Comparison of ENCODE assay signal across 21 cellular contexts in the genomic region with DNA sequence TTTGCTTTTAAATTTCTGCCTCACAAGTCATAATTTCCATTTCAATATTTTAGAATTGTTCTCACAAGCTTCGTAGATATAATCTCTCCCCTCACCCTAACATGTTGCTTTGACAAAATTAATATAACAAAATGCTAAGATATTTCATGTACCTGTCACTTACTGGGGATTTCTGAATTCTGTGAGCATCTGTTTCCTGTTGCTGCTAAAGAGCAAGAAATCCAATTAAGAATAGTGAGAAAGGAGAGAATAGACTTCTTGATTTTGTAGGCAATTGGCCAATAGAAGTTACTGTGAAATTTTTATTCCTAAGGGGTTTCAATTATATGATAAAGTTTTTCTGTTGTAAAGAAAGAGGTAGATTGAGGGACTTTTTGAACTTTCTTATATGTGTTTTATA.
DNase-seq lines count a peak whose midpoint lies in the region; ATAC-seq and TF ChIP-seq lines count a peak whose summit lies in the region.
"Had no signal": no experiment of that assay in that cellular context is flagged by ENCODE, and none has a peak within 500 bp of the region (broad histone marks: within the 10 kb centered on the region; RNA-seq: fewer than 3 reads in every experiment).

No MANE protein-coding gene starts in this region.

- no peaks in the 10 kb centered on the region for H3K79me2 ChIP-seq in SK-N-SH (ENCODE audit: insufficient read depth)

- H2AFZ ChIP-seq in SK-N-SH (ENCODE audit: low read depth) = 0 out of 2 replicates have a peak overlapping the region, but pooled peaks have one; percentile 0

- no peaks in the 10 kb centered on the region for H4K20me1 ChIP-seq in SK-N-SH (ENCODE audit: insufficient read depth)
- H4K20me1 ChIP-seq: BLaER1 had no signal

- ATAC-seq in SK-N-SH treated with all-trans-retinoic acid at 6 μM for 48 hours (no peak), GM21381 (IDR thresholded peaks at IDR 0.05; ENCODE audit: unreplicated experiment) (no peak)
- ATAC-seq in activated naive CD8-positive, alpha-beta T cell treated with anti-CD3 and anti-CD28 coated beads, Interleukin-2, amount 50 U/mL, for 24 hours = no peak
- ATAC-seq: A549 had no signal

- no peak for TF ChIP-seq RAD21 in SK-N-SH (IDR thresholded peaks at IDR 0.05; ENCODE audit: low read length)

- no peak for TF ChIP-seq CTCF in SK-N-SH (IDR thresholded peaks at IDR 0.05)

- H3K27me3 Mint-ChIP-seq in activated naive CD8-positive, alpha-beta T cell treated with anti-CD3 and anti-CD28 coated beads, Interleukin-2, amount 50 U/mL, for 24 hours = no peaks in the 10 kb centered on the region
- H3K27me3 Mint-ChIP-seq: CD4-positive, alpha-beta memory T cell; CD4-positive, CD25-positive, alpha-beta regulatory T cell; CD8-positive, alpha-beta memory T cell had no signal

- DNase-seq in SK-N-SH (no peak), NCI-H524 treated with DMSO at 0.1 percent for 48 hours (lab: John Stamatoyannopoulos, UW) (peak; percentile 16), NCI-H82 (lab: John Stamatoyannopoulos, UW) (peak; percentile 45), SK-N-MC (ENCODE audit: low read depth, low spot score) (peak; percentile 60), mucosa of gallbladder (ENCODE audit: low spot score) (no peak)
- no peak for DNase-seq in activated naive CD8-positive, alpha-beta T cell treated with anti-CD3 and anti-CD28 coated beads, Interleukin-2, amount 50 U/mL, for 24 hours
- DNase-seq: ACHN; BE2C; C1 segment of cervical spinal cord; CD4-positive, alpha-beta memory T cell; CD4-positive, CD25-positive, alpha-beta regulatory T cell; CD8-positive, alpha-beta memory T cell; COR-L47; DMS79 treated with DMSO at 0.1 percent for 48 hours; GF-D8 had no signal

- WGBS in SK-N-SH (ENCODE audit: low lambda C conversion rate) = 42% methylated on average over 1 of the region's 1 CpG

- no peaks in the 10 kb centered on the region for H3K27me3 ChIP-seq in SK-N-SH (ENCODE audit: insufficient read depth)
- H3K27me3 ChIP-seq: BE2C, BLaER1 had no signal

- H3K4me3 ChIP-seq in SK-N-SH (ENCODE audit: low read depth in 2 of 2, low read length in 1 of 2) (no peak overlapping the region), SK-N-MC (peak overlapping the region; percentile 44; the same call in 1 of the 2 replicates)
- H3K4me3 ChIP-seq: A549, BLaER1 had no signal

- no peak overlapping the region for H3K4me2 ChIP-seq in SK-N-SH
- H3K4me2 ChIP-seq: A549, BLaER1 had no signal

- TF ChIP-seq EP300 in SK-N-SH (IDR thresholded peaks at IDR 0.05; ENCODE audit: borderline replicate concordance in 1 of 2, low read depth in 1 of 2, low read length in 1 of 2) = no peak

- CTCF ChIA-PET in SK-N-SH (lab: Yijun Ruan, JAX) = no interaction called here

- H3K4me1 Mint-ChIP-seq in activated naive CD8-positive, alpha-beta T cell treated with anti-CD3 and anti-CD28 coated beads, Interleukin-2, amount 50 U/mL, for 24 hours = no peaks in the 10 kb centered on the region
- H3K4me1 Mint-ChIP-seq: CD14-positive monocyte; CD4-positive, alpha-beta memory T cell; CD4-positive, CD25-positive, alpha-beta regulatory T cell; CD8-positive, alpha-beta memory T cell had no signal

- no peaks in the 10 kb centered on the region for H3K4me1 ChIP-seq in SK-N-SH (ENCODE audit: control insufficient read depth in 1 of 2, insufficient read depth in 2 of 2, low read depth in 1 of 2, low read length in 1 of 2)
- H3K4me1 ChIP-seq: A549, BE2C, BLaER1 had no signal

- peaks cover 6% of the 10 kb centered on the region for H3K9me3 Mint-ChIP-seq in activated naive CD8-positive, alpha-beta T cell treated with anti-CD3 and anti-CD28 coated beads, Interleukin-2, amount 50 U/mL, for 24 hours

- H3K9me2 ChIP-seq in SK-N-SH = no peaks in the 10 kb centered on the region; the same call in 1 of the 2 replicates

- no peaks in the 10 kb centered on the region for H3F3A ChIP-seq in SK-N-SH (replicated peaks; ENCODE audit: insufficient read depth)

- H3K36me3 ChIP-seq in SK-N-SH (replicated peaks in 1 of 2; ENCODE audit: control insufficient read depth in 1 of 2, insufficient read depth in 2 of 2, low read length in 1 of 2) (no peaks in the 10 kb centered on the region), SK-N-MC (ENCODE audit: insufficient read depth, low read length) (no peaks in the 10 kb centered on the region)
- H3K36me3 ChIP-seq: BE2C, BLaER1 had no signal

- POLR2A ChIA-PET in SK-N-SH (lab: Yijun Ruan, JAX) = no interaction called here

- H3K36me3 Mint-ChIP-seq in activated naive CD8-positive, alpha-beta T cell treated with anti-CD3 and anti-CD28 coated beads, Interleukin-2, amount 50 U/mL, for 24 hours (ENCODE audit: low read depth) = no peaks in the 10 kb centered on the region
- H3K36me3 Mint-ChIP-seq: CD14-positive monocyte; CD4-positive, alpha-beta memory T cell; CD4-positive, CD25-positive, alpha-beta regulatory T cell had no signal

- H3K9me3 ChIP-seq in SK-N-SH = no peaks in the 10 kb centered on the region
- no peaks in the 10 kb centered on the region for H3K9me3 ChIP-seq in SK-N-MC (ENCODE audit: low read depth, low read length)
- H3K9me3 ChIP-seq: A549, BE2C, BLaER1 had no signal

- H3K27ac ChIP-seq in SK-N-SH (ENCODE audit: low read depth in 2 of 2, low read length in 1 of 2) = no peak overlapping the region
- peak overlapping the region; percentile 87; the same call in 1 of the 2 replicates for H3K27ac ChIP-seq in SK-N-MC
- H3K27ac ChIP-seq: 22Rv1, A549, BLaER1 had no signal

- no peak overlapping the region for H3K27ac Mint-ChIP-seq in activated naive CD8-positive, alpha-beta T cell treated with anti-CD3 and anti-CD28 coated beads, Interleukin-2, amount 50 U/mL, for 24 hours
- H3K27ac Mint-ChIP-seq: CD14-positive monocyte; CD4-positive, alpha-beta memory T cell; CD4-positive, CD25-positive, alpha-beta regulatory T cell; CD8-positive, alpha-beta memory T cell had no signal

- no peak overlapping the region for H3K4me3 Mint-ChIP-seq in activated naive CD8-positive, alpha-beta T cell treated with anti-CD3 and anti-CD28 coated beads, Interleukin-2, amount 50 U/mL, for 24 hours
- H3K4me3 Mint-ChIP-seq: CD14-positive monocyte; CD4-positive, alpha-beta memory T cell; CD4-positive, CD25-positive, alpha-beta regulatory T cell; CD8-positive, alpha-beta memory T cell had no signal

- H3K9ac ChIP-seq in SK-N-SH (no peak overlapping the region), SK-N-MC (ENCODE audit: insufficient read length) (no peak overlapping the region)
- H3K9ac ChIP-seq: BLaER1 had no signal

TF ChIP-seq in SK-N-SH, 30 proteins besides CTCF, POLR2A, EP300 and RAD21:
- no peak for TF ChIP-seq NFIC (IDR thresholded peaks at IDR 0.05; ENCODE audit: borderline replicate concordance)
- no peak for TF ChIP-seq SMC3 (IDR thresholded peaks at IDR 0.05; ENCODE audit: low read depth, low read length)
- TF ChIP-seq YY1 (IDR thresholded peaks at IDR 0.05; ENCODE audit: low read depth) = no peak
TF ChIP-seq in SK-N-SH: peak in this region for 0.

TF ChIP-seq in SK-N-SH treated with all-trans-retinoic acid at 6 μM for 48 hours, 23 proteins besides CTCF, POLR2A, EP300 and RAD21:
- no peak for TF ChIP-seq ZNF70 (CRISPR knock-in tag; IDR thresholded peaks at IDR 0.05)
- TF ChIP-seq RARB (CRISPR knock-in tag; IDR thresholded peaks at IDR 0.05) = no peak
- TF ChIP-seq ZNF8 (CRISPR knock-in tag; IDR thresholded peaks at IDR 0.05) = no peak

Comparison
In these comparisons a context has a peak if more than half of its experiments do, and no peak if none do; other contexts are left out.
1. DNase-seq: peak in NCI-H524 treated with DMSO at 0.1 percent for 48 hours (single experiment), NCI-H82 (single experiment) and SK-N-MC (single experiment); none in SK-N-SH (single experiment), activated naive CD8-positive, alpha-beta T cell treated with anti-CD3 and anti-CD28 coated beads, Interleukin-2, amount 50 U/mL, for 24 hours (single experiment) and mucosa of gallbladder (single experiment).